ENCODE assay signal across 8 cellular contexts in genomic region chr1:1273152-1273534, GRCh38. TPM values are rescaled to one million over a fixed set of nuclear protein-coding genes. Genes with fewer than 3 reads are reported as not detected.
DNase-seq lines count a peak whose midpoint lies in the region; ATAC-seq lines count a peak whose summit lies in the region.

No MANE protein-coding gene starts in this region.

- H3K9ac ChIP-seq in iPS-18a (ENCODE audit: low read length), result peak overlapping the region; percentile 61

- peaks cover 1 to 9% of the 10 kb centered on the region in 2 donors for H3K36me3 Mint-ChIP-seq in activated T-cell treated with anti-CD3 and anti-CD28 coated beads, Interleukin-2, amount 50 U/mL, for 72 hours (ENCODE audit: insufficient read depth in 2 of 2)

- peaks cover 2% of the 10 kb centered on the region for H3K4me1 ChIP-seq in iPS-18a (ENCODE audit: control insufficient read depth, low read depth, low read length)

- no peaks in the 10 kb centered on the region for H3K27me3 Mint-ChIP-seq in activated T-cell treated with anti-CD3 and anti-CD28 coated beads, Interleukin-2, amount 50 U/mL, for 72 hours (ENCODE audit: low read depth)

- H3K27ac ChIP-seq in iPS-18a (ENCODE audit: low read length) (no peak overlapping the region), substantia nigra (ENCODE audit: low read depth, low read length, poor library complexity, severe bottlenecking) (peak overlapping the region; percentile 68)

- peak; percentile 9 for ATAC-seq in HG02852 (IDR thresholded peaks at IDR 0.05; ENCODE audit: unreplicated experiment)
- ATAC-seq in activated T-cell treated with anti-CD3 and anti-CD28 coated beads, Interleukin-2, amount 50 U/mL, for 72 hours (replicated peaks in 1 of 2), result no peak

- H3K9me3 Mint-ChIP-seq in activated T-cell treated with anti-CD3 and anti-CD28 coated beads, Interleukin-2, amount 50 U/mL, for 72 hours, result no peaks in the 10 kb centered on the region

- peak; percentile 24 for DNase-seq in ELR (ENCODE audit: low read depth)
- DNase-seq in activated T-cell treated with anti-CD3 and anti-CD28 coated beads, Interleukin-2, amount 50 U/mL, for 72 hours, result peak in 1 of 2 donors; percentile 25
- DNase-seq in substantia nigra (lab: John Stamatoyannopoulos, UW), result no peak
- no peak for DNase-seq in NCI-H526 treated with DMSO at 0.1 percent for 48 hours (lab: John Stamatoyannopoulos, UW)
- no peak for DNase-seq in NCI-H345 (lab: John Stamatoyannopoulos, UW)
- no peak for DNase-seq in HCEC 1CT

- peaks cover 36% of the 10 kb centered on the region for H3K4me1 Mint-ChIP-seq in activated T-cell treated with anti-CD3 and anti-CD28 coated beads, Interleukin-2, amount 50 U/mL, for 72 hours (ENCODE audit: low read depth)

- H3K9me3 ChIP-seq in iPS-18a (ENCODE audit: control insufficient read depth, low read depth, low read length), result no peaks in the 10 kb centered on the region

- peak overlapping the region; percentile 85 to 88 for H3K4me3 Mint-ChIP-seq in activated T-cell treated with anti-CD3 and anti-CD28 coated beads, Interleukin-2, amount 50 U/mL, for 72 hours

- no peaks in the 10 kb centered on the region for H3K27me3 ChIP-seq in iPS-18a (ENCODE audit: control insufficient read depth, insufficient read depth, low read length)

- H3K36me3 ChIP-seq in iPS-18a (ENCODE audit: control insufficient read depth, low read depth, low read length), result peaks cover 6% of the 10 kb centered on the region

- peak overlapping the region; percentile 78 for H3K4me3 ChIP-seq in iPS-18a (ENCODE audit: low read length)

- peak overlapping the region; percentile 63 for H3K27ac Mint-ChIP-seq in activated T-cell treated with anti-CD3 and anti-CD28 coated beads, Interleukin-2, amount 50 U/mL, for 72 hours

RNA-seq across cellular contexts. Expression of gene UBE2J2, which starts 0.5 kb away (rescaled TPM):
- total RNA-seq in activated T-cell treated with anti-CD3 and anti-CD28 coated beads, Interleukin-2, amount 50 U/mL, for 72 hours, result 10 to 100 TPM; 63.5 to 77.8 TPM

RNA-seq across cellular contexts. Expression of gene SCNN1D, which starts 7.1 kb away (rescaled TPM):
- total RNA-seq in activated T-cell treated with anti-CD3 and anti-CD28 coated beads, Interleukin-2, amount 50 U/mL, for 72 hours, result 10 to 100 TPM in 1 of 2 donors, 1 to 10 TPM in 1; 5.6 to 13.0 TPM

RNA-seq across cellular contexts. Expression of gene C1QTNF12, which starts 26.6 kb away (rescaled TPM):
- 10 to 100 TPM in 1 of 2 donors, 1 to 10 TPM in 1; 8.1 to 14.2 TPM for total RNA-seq in activated T-cell treated with anti-CD3 and anti-CD28 coated beads, Interleukin-2, amount 50 U/mL, for 72 hours

RNA-seq across cellular contexts. Expression of gene ACAP3, which starts 34.6 kb away (rescaled TPM):
- total RNA-seq in activated T-cell treated with anti-CD3 and anti-CD28 coated beads, Interleukin-2, amount 50 U/mL, for 72 hours, result 10 to 100 TPM; 28.6 to 37.9 TPM

RNA-seq across cellular contexts. Expression of gene PUSL1, which starts 35.3 kb away (rescaled TPM):
- 10 to 100 TPM; 11.0 to 11.9 TPM for total RNA-seq in activated T-cell treated with anti-CD3 and anti-CD28 coated beads, Interleukin-2, amount 50 U/mL, for 72 hours
